Comparison of ENCODE assay signal across 9 cellular contexts in the genomic region with DNA sequence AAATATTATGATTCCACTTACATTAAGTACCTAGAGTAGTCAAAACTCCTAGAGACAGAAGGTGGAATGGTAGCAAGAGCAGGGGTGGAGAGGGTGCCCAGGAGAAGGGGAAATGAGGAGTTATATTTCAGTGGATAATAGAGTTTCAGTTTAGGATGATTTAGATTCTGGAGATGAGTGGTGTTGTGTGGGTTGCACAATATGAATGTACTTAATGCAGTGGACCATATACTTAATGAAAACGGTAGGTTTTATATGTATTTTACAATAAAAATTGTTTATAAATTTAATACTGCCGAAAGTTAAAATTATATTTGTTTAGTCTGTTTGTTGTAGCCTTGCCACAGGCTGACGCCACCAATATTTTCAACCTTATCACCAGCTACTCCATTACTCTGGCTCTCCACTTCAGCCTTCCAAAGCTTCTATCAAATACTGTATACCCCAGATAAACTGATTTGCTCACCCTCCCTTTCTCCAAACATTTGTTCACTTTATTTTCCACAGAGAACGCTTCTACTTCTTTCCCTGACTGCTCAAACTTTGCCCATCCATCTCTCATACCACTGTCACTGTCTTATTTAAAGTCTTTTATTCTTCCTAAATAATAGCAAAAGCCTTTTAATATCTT. TPM values are rescaled to one million over a fixed set of nuclear protein-coding genes. Genes with fewer than 3 reads are reported as not detected.
DNase-seq lines count a peak whose midpoint lies in the region; ATAC-seq, FAIRE-seq and TF ChIP-seq lines count a peak whose summit lies in the region.
"Had no signal": no experiment of that assay in that cellular context is flagged by ENCODE, and none has a peak within 500 bp of the region (broad histone marks: within the 10 kb centered on the region; RNA-seq: fewer than 3 reads in every experiment).

No MANE protein-coding gene starts in this region.

- no peak for ATAC-seq in HepG2
- no peak for ATAC-seq in right lobe of liver
- no peak for ATAC-seq in Panc1

- H3K36me3 ChIP-seq in HepG2 (replicated peaks in 1 of 2; ENCODE audit: control insufficient read depth in 1 of 2, insufficient read depth in 2 of 2, low read length in 2 of 2) (no peaks in the 10 kb centered on the region), right lobe of liver (no peaks in the 10 kb centered on the region), Panc1 (ENCODE audit: control insufficient read depth, insufficient read depth, low read length) (peaks cover 10% of the 10 kb centered on the region; the same call in 1 of the 2 replicates)

- H3K4me2 ChIP-seq in HepG2 (ENCODE audit: low read depth, low read length): peak overlapping the region; percentile 87

- H3K27ac Mint-ChIP-seq in type B pancreatic cell: peak overlapping the region; percentile 93

- intact Hi-C loops in HepG2 (cut with micrococcal nuclease; ENCODE audit: unreplicated experiment): loop anchor here (5.0 kb wide), 1 partner anchor 935 kb away; a partner anchor contains a TSS
- intact Hi-C loops in right lobe of liver (cut with DNase I): no loop called here
- intact Hi-C loops in Panc1 (cut with micrococcal nuclease; ENCODE audit: unreplicated experiment): no loop called here

- POLR2A ChIA-PET in HepG2 (lab: Yijun Ruan, JAX) (no interaction called here), Panc1 (lab: Charles Lee) (no interaction called here)

- DNase-seq in HepG2 (ENCODE audit: low spot score): no peak
- DNase-seq in right lobe of liver: no peak
- DNase-seq in Panc1 (ENCODE audit: low read depth, low spot score): no peak
- DNase-seq in fibroblast of mammary gland (ENCODE audit: low read depth): no peak
- no peak for DNase-seq in type B pancreatic cell (ENCODE audit: extremely low spot score, unreplicated experiment)
- DNase-seq in HUDEP-2 (lab: John Stamatoyannopoulos, UW; ENCODE audit: unreplicated experiment in 76 of 76): no peak
- no peak for DNase-seq in stimulated activated CD4-positive, alpha-beta T cell treated with anti-CD3 and anti-CD28 coated beads, Interleukin-1b, Interleukin-23, amount 100 ng/mL, for 48 hours
- DNase-seq in HCEC 1CT: no peak

- peaks cover 32% of the 10 kb centered on the region for H3K4me1 Mint-ChIP-seq in type B pancreatic cell (ENCODE audit: unreplicated experiment)

- TF ChIP-seq CTCF in HepG2 (CRISPR knock-in tag; IDR thresholded peaks at IDR 0.05) (no peak), right lobe of liver (IDR thresholded peaks at IDR 0.05) (no peak), Panc1 (IDR thresholded peaks at IDR 0.05) (no peak), fibroblast of mammary gland (conservative IDR thresholded peaks at IDR 0.05; ENCODE audit: control insufficient read depth, insufficient read depth, low read depth, low read length) (no peak), type B pancreatic cell (conservative IDR thresholded peaks at IDR 0.05) (no peak)

- H3K36me3 Mint-ChIP-seq in type B pancreatic cell: peaks cover 3% of the 10 kb centered on the region

- peak overlapping the region; percentile 98 for H3K9ac ChIP-seq in HepG2 (ENCODE audit: insufficient read depth, low read depth, low read length)

- H3K4me3 Mint-ChIP-seq in type B pancreatic cell: peak overlapping the region; percentile 94

- peak overlapping the region; percentile 22 to 92 (median 86); a peak in 4 of 6 replicates for H3K4me3 ChIP-seq in HepG2 (replicated peaks in 1 of 3; ENCODE audit: insufficient read depth in 1 of 3, low read depth in 2 of 3, low read length in 3 of 3)
- H3K4me3 ChIP-seq in right lobe of liver: no peak overlapping the region
- H3K4me3 ChIP-seq in Panc1 (ENCODE audit: low read depth in 2 of 2, low read length in 2 of 2): no peak overlapping the region
- H3K4me3 ChIP-seq in fibroblast of mammary gland (ENCODE audit: control insufficient read depth, low read depth, low read length): peak overlapping the region; percentile 89

- in situ Hi-C loops in HepG2 (cut with HindIII; ENCODE audit: extremely low pct_ligation_motif_present, low pct_unique_long_range_greater_than_20kb): loop anchor here (25.0 kb wide), 1 partner anchor 930 kb away; a partner anchor contains a TSS
- in situ Hi-C loops in Panc1 (cut with HindIII; ENCODE audit: low pct_unique_long_range_greater_than_20kb, low sequenced_read_pairs): no loop called here

- peaks cover 20% of the 10 kb centered on the region for H4K20me1 ChIP-seq in HepG2 (ENCODE audit: insufficient read depth, low read length)

- H3K27ac ChIP-seq in HepG2 (ENCODE audit: extremely low read length, insufficient read depth, low read length) (peak overlapping the region; percentile 98), right lobe of liver (no peak overlapping the region), Panc1 (ENCODE audit: low read length) (peak overlapping the region; percentile 90; the same call in 1 of the 2 replicates)

- H2AFZ ChIP-seq in HepG2 (ENCODE audit: low read length): no peak overlapping the region

- no peak for TF ChIP-seq POLR2A in HepG2 (IDR thresholded peaks at IDR 0.05; ENCODE audit: insufficient read depth in 1 of 2, low read depth in 2 of 2, low read length in 2 of 2)
- no peak for TF ChIP-seq POLR2A in right lobe of liver (IDR thresholded peaks at IDR 0.05)

- TF ChIP-seq EP300 in HepG2 (IDR thresholded peaks at IDR 0.05; ENCODE audit: low read depth in 2 of 2, low read length in 2 of 2): no peak
- no peak for TF ChIP-seq EP300 in HepG2 (CRISPR knock-in tag; IDR thresholded peaks at IDR 0.05; ENCODE audit: borderline replicate concordance)

- H3K79me2 ChIP-seq in HepG2 (ENCODE audit: insufficient read depth, low read length): peaks cover 47% of the 10 kb centered on the region

- CTCF ChIA-PET in HepG2 (lab: Yijun Ruan, JAX; ENCODE audit: low intra/inter-chr PET ratio, low total read pairs): no interaction called here
- CTCF ChIA-PET in Panc1 (lab: Charles Lee): no interaction called here

- H3K27me3 ChIP-seq in HepG2 (ENCODE audit: control insufficient read depth in 1 of 2, insufficient read depth in 2 of 2, low read length in 2 of 2): no peaks in the 10 kb centered on the region; a peak in 1 of 5 replicates
- H3K27me3 ChIP-seq in right lobe of liver: no peaks in the 10 kb centered on the region
- no peaks in the 10 kb centered on the region for H3K27me3 ChIP-seq in Panc1 (ENCODE audit: control insufficient read depth, insufficient read depth, low read length)

- H3K4me1 ChIP-seq in HepG2 (ENCODE audit: insufficient read depth, low read length): peaks cover 33% of the 10 kb centered on the region
- H3K4me1 ChIP-seq in right lobe of liver: peaks cover 0 to 39% (median 12%) of the 10 kb centered on the region in 4 donors
- H3K4me1 ChIP-seq in Panc1 (ENCODE audit: control insufficient read depth, insufficient read depth, low read length): peaks cover 16% of the 10 kb centered on the region

- no peak for FAIRE-seq in HepG2 (lab: Jason Lieb, UNC)
- FAIRE-seq: HTR-8/SVneo had no signal

- no peak for TF ChIP-seq RAD21 in HepG2 (CRISPR knock-in tag; IDR thresholded peaks at IDR 0.05)

- no peaks in the 10 kb centered on the region for H3K9me3 Mint-ChIP-seq in type B pancreatic cell

- no peaks in the 10 kb centered on the region for H3K9me3 ChIP-seq in HepG2 (ENCODE audit: low read length)
- H3K9me3 ChIP-seq in right lobe of liver: no peaks in the 10 kb centered on the region
- H3K9me3 ChIP-seq in Panc1 (ENCODE audit: control insufficient read depth, insufficient read depth, low read depth, low read length): no peaks in the 10 kb centered on the region

- no peaks in the 10 kb centered on the region for H3K27me3 Mint-ChIP-seq in type B pancreatic cell

- BruUV-seq in HepG2 (replicated peaks; lab: Mats Ljungman, UMichigan) (no TSS peak), Panc1 (replicated peaks; lab: Mats Ljungman, UMichigan) (no TSS peak)

- 91% methylated on average over 4 of the region's 4 CpGs for WGBS in HepG2 (ENCODE audit: low lambda C conversion rate)
- 71% methylated on average over 4 of the region's 4 CpGs for WGBS in right lobe of liver (ENCODE audit: insufficient coverage, low coverage, low lambda C conversion rate, missing lambda C conversion rate)

TF ChIP-seq in HepG2, 621 proteins besides CTCF, POLR2A, EP300 and RAD21:
- TF ChIP-seq ZNF230 (CRISPR knock-in tag; IDR thresholded peaks at IDR 0.05): no peak
- TF ChIP-seq JUN (CRISPR knock-in tag; IDR thresholded peaks at IDR 0.05): no peak
- no peak for TF ChIP-seq CREB1 (IDR thresholded peaks at IDR 0.05)
- no peak for TF ChIP-seq CREB1 (CRISPR knock-in tag; IDR thresholded peaks at IDR 0.05)
- no peak for TF ChIP-seq MBD4 (IDR thresholded peaks at IDR 0.05; ENCODE audit: borderline replicate concordance, low read length)
- no peak for TF ChIP-seq NCOR1 (IDR thresholded peaks at IDR 0.05; ENCODE audit: borderline replicate concordance, low read length)
- no peak for TF ChIP-seq ZFY (CRISPR knock-in tag; IDR thresholded peaks at IDR 0.05)
- no peak for TF ChIP-seq GTF2F1 (IDR thresholded peaks at IDR 0.05; ENCODE audit: low read length)

RNA-seq across cellular contexts. Expression of a gene that starts 1.4 kb away (rescaled TPM):
- 28.6 and 34.4 TPM in 2 replicates for total RNA-seq in HepG2 (2016; rRNA removed; fragmentation: Illumina TruSeq; extraction: Trizol)
- 8.0 and 10.1 TPM in 2 replicates for total RNA-seq in HepG2 (2016; cell fraction: cytosol; rRNA removed; fragmentation: Illumina TruSeq; extraction: Trizol; ENCODE audit: low read depth)
- 25.2 and 36.1 TPM in 2 replicates for total RNA-seq in HepG2 (2016; cell fraction: insoluble cytoplasmic fraction; rRNA removed; fragmentation: Illumina TruSeq; extraction: Trizol)
- 12.0 and 13.4 TPM in 2 replicates for total RNA-seq in HepG2 (2016; cell fraction: membrane; rRNA removed; fragmentation: Illumina TruSeq; extraction: Trizol)
- total RNA-seq in HepG2 (2016; cell fraction: nucleus; rRNA removed; fragmentation: Illumina TruSeq; extraction: Trizol): 75.3 and 77.9 TPM in 2 replicates
- 16.1 and 19.4 TPM in 2 replicates for polyA plus RNA-seq in HepG2 (2011; rRNA removed)
- polyA plus RNA-seq in HepG2 (2011; cell fraction: cytosol; rRNA removed): 4.3 and 5.8 TPM in 2 replicates
- polyA plus RNA-seq in HepG2 (2011; cell fraction: nucleus; rRNA removed): 40.1 and 43.2 TPM in 2 replicates
- polyA plus RNA-seq in HepG2 (2012): 18.6 and 26.4 TPM in 2 replicates
- 0.87 and 1.1 TPM in 2 replicates for polyA plus RNA-seq in HepG2 (2016; cell fraction: cytosol; fragmentation: Illumina TruSeq; extraction: Trizol; ENCODE audit: low read depth)
- polyA plus RNA-seq in HepG2 (2016; cell fraction: insoluble cytoplasmic fraction; fragmentation: Illumina TruSeq; extraction: Trizol; ENCODE audit: low read depth): 26.2 and 29.3 TPM in 2 replicates
- polyA plus RNA-seq in HepG2 (2016; cell fraction: membrane; fragmentation: Illumina TruSeq; extraction: Trizol; ENCODE audit: low read depth): 2.9 and 3.1 TPM in 2 replicates
- 91.7 and 94.4 TPM in 2 replicates for polyA plus RNA-seq in HepG2 (2016; cell fraction: nucleus; fragmentation: Illumina TruSeq; extraction: Trizol; ENCODE audit: insufficient read depth, low read depth)
- 23.1 and 34.2 TPM in 2 replicates for polyA minus RNA-seq in HepG2 (2011; rRNA and poly(A)+ RNA removed; ENCODE audit: low replicate concordance)
- polyA minus RNA-seq in HepG2 (2011; cell fraction: cytosol; rRNA and poly(A)+ RNA removed): 9.2 and 9.8 TPM in 2 replicates
- polyA minus RNA-seq in HepG2 (2011; cell fraction: nucleus; rRNA and poly(A)+ RNA removed): 111 and 119 TPM in 2 replicates
- total RNA-seq in right lobe of liver: 10 to 100 TPM; 12.9 to 16.7 (median 15.1) TPM
- total RNA-seq in Panc1 (2021; ENCODE audit: unreplicated experiment): 32.2 TPM
- 13.4 TPM for polyA plus RNA-seq in Panc1 (2012; ENCODE audit: insufficient read length)
- 40.8 and 66.9 TPM in 2 replicates for total RNA-seq in type B pancreatic cell (ENCODE audit: low replicate concordance)

Comparison
In these comparisons a context has a peak if more than half of its experiments do, and no peak if none do; other contexts are left out.
1. H3K27ac ChIP-seq: peak in HepG2 (single experiment) and Panc1 (single experiment); none in right lobe of liver (0 of 3).
2. H3K4me3 ChIP-seq: peak in HepG2 (3 of 3) and fibroblast of mammary gland (single experiment); none in right lobe of liver (0 of 3) and Panc1 (0 of 2).